Comparison of ENCODE assay signal across 27 cellular contexts in the genomic region with DNA sequence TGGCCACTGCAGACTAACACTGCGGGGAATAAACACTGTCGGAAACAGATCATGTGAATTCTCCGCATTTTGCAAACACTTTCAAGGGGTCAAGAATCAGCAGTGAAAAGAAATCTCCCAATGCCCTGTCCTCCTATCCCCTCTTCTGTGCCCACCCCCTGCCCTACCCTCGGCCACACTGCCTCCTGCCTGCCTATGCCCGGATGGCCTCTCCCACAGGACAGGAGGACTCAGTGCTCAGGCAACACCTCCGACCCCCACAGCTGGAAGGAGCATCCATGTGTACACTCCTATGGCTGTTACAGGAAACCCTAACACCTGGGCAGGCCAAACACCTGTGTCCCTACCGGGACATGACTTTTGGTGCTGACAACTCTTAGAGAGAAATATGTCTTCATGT.
"Had no signal": no experiment of that assay in that cellular context is flagged by ENCODE, and none has a peak within 500 bp of the region (broad histone marks: within the 10 kb centered on the region; RNA-seq: fewer than 3 reads in every experiment).

No MANE protein-coding gene starts in this region.

- H3K27ac Mint-ChIP-seq: immature natural killer cell; natural killer cell treated with Interleukin-12 subunit alpha and Interleukin-12 subunit beta and Interleukin-15 and Interleukin-18, amount 100 ng/mL, for 72 hours had no signal

- DNase-seq: dorsolateral prefrontal cortex; effector CD8-positive, alpha-beta T cell; glutamatergic neuron; immature natural killer cell; lower lobe of right lung; mesenchymal stem cell; midbrain; retina; stimulated activated CD4-positive, alpha-beta T cell treated with anti-CD3 and anti-CD28 coated beads, Interleukin-2, amount 100 ng/mL, for 24 hours; stimulated activated CD4-positive, alpha-beta T cell treated with anti-CD3 and anti-CD28 coated beads, Interleukin-4, amount 100 ng/mL, for 4 hours; stimulated activated naive CD4-positive, alpha-beta T cell; stomach; substantia nigra; transverse colon had no signal

- H3K27me3 ChIP-seq: dorsolateral prefrontal cortex, esophagus muscularis mucosa, gastroesophageal sphincter, left lung, stomach, transverse colon had no signal

- H3K9me3 Mint-ChIP-seq: immature natural killer cell; natural killer cell treated with Interleukin-12 subunit alpha and Interleukin-12 subunit beta and Interleukin-15 and Interleukin-18, amount 100 ng/mL, for 72 hours had no signal

- H3K4me1 ChIP-seq: prostate gland had no signal

- ATAC-seq: gastroesophageal sphincter; left lung; lower lobe of right lung; natural killer cell treated with Interleukin-12 subunit alpha and Interleukin-12 subunit beta and Interleukin-15 and Interleukin-18, amount 100 ng/mL, for 72 hours; sciatic nerve had no signal

- H2AFZ ChIP-seq: parathyroid adenoma had no signal

- H3K27ac ChIP-seq: coronary artery, epithelial cell of prostate, esophagus muscularis mucosa, gastroesophageal sphincter, left lung, lower lobe of right lung, parathyroid adenoma, prostate gland, skin epidermis, stomach, thoracic aorta, transverse colon had no signal

- H3K9me3 ChIP-seq: esophagus muscularis mucosa, gastroesophageal sphincter, left lung, lower lobe of right lung, prostate gland, stomach, thoracic aorta, transverse colon had no signal

- FAIRE-seq: endometrium, keratinocyte had no signal

- H3K4me3 ChIP-seq: coronary artery, dorsolateral prefrontal cortex, esophagus muscularis mucosa, gastroesophageal sphincter, left lung, lower lobe of right lung, prostate gland, skin epidermis, stomach, thoracic aorta, transverse colon had no signal

- H3K27me3 Mint-ChIP-seq: natural killer cell treated with Interleukin-12 subunit alpha and Interleukin-12 subunit beta and Interleukin-15 and Interleukin-18, amount 100 ng/mL, for 72 hours had no signal

- H3K4me3 Mint-ChIP-seq: immature natural killer cell; natural killer cell treated with Interleukin-12 subunit alpha and Interleukin-12 subunit beta and Interleukin-15 and Interleukin-18, amount 100 ng/mL, for 72 hours had no signal

- H3K9ac ChIP-seq: parathyroid adenoma had no signal
